ENCODE assay signal across 9 cellular contexts in the genomic region with DNA sequence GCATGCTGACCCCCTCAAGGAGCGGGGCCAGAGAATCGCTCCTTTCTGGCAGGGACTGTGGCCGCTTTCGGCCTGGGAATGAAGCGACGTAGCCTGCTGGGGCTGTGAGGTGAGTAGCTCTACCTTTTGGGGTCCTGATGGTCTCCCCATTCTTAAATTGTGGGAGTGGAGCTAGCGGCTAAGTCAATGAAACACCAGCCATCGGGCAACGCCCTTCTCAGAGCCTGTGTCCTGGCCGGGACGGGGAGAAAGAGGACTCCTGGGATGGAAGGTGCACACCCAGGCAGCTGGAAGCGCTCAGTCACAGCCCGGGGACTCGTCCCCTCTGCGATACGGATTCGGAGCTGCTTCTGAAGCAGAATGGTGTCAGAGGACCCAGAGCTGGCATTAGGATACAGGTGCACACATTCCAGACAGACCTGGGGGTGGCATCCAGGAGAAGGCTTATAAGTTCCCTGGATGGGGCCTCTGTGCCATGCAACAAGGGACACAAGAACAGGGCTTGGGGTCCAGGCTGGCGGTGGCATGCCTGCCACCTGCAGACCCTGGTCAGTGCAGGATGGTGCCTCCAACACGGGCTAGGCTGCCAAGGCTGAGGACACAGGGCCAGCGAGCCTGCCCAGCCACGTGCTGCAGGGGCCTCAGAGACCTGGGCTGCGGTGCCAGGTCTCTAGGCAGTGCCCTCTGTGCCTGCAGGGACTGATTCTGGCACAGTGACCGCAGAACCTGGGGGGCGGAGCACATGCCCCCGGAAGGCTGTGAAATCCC. TPM values are rescaled to one million over a fixed set of nuclear protein-coding genes. Genes with fewer than 3 reads are reported as not detected.
DNase-seq lines count a peak whose midpoint lies in the region; ATAC-seq and TF ChIP-seq lines count a peak whose summit lies in the region.
"Had no signal": no experiment of that assay in that cellular context is flagged by ENCODE, and none has a peak within 500 bp of the region (broad histone marks: within the 10 kb centered on the region; RNA-seq: fewer than 3 reads in every experiment).

No MANE protein-coding gene starts in this region.

- H3K36me3 ChIP-seq in mammary epithelial cell (ENCODE audit: insufficient read depth, low read length): no peaks in the 10 kb centered on the region
- no peaks in the 10 kb centered on the region for H3K36me3 ChIP-seq in muscle layer of colon (ENCODE audit: insufficient read depth, low read length)
- H3K36me3 ChIP-seq: adrenal gland had no signal

- H3K27me3 ChIP-seq in AG04450 (ENCODE audit: control insufficient read depth, insufficient read depth, low read length) (peaks cover 11% of the 10 kb centered on the region), mammary epithelial cell (ENCODE audit: insufficient read depth, low read length) (no peaks in the 10 kb centered on the region), muscle layer of colon (ENCODE audit: control insufficient read depth in 1 of 2, insufficient read depth in 2 of 2, low read length in 2 of 2) (peaks cover 0 to 4% of the 10 kb centered on the region in 2 donors)
- H3K27me3 ChIP-seq: adrenal gland had no signal

- CTCF ChIA-PET in AG04450 (lab: Charles Lee) (interaction anchor here (0.5 to 2.0 kb wide), 3 partner anchors 51 to 187 kb away, joined by 3 to 9 read pairs (median 3); no protein-coding TSS in a partner anchor), mammary epithelial cell (lab: Charles Lee; ENCODE audit: low non-redundant PET) (interaction anchor here (0.6 kb wide), 1 partner anchor 43 kb away, joined by 3 read pairs; no protein-coding TSS in a partner anchor)

- H2AFZ ChIP-seq in mammary epithelial cell (ENCODE audit: low read depth, low read length): peak overlapping the region; percentile 72

- DNase-seq in AG04450 (ENCODE audit: low read depth, low spot score) (no peak), HFF-Myc (ENCODE audit: extremely low read depth, low read depth) (no peak), mammary epithelial cell (peak; percentile 14), NCI-H774 (lab: John Stamatoyannopoulos, UW) (no peak), SKM-1 treated with dmso at 0.1 percent for 144 hours (lab: John Stamatoyannopoulos, UW; ENCODE audit: unreplicated experiment) (no peak), SIG-M5 treated with dmso at 0.1 percent for 504 hours (lab: John Stamatoyannopoulos, UW; ENCODE audit: unreplicated experiment) (no peak)

- H3K9me3 ChIP-seq in AG04450 (ENCODE audit: control insufficient read depth, insufficient read depth, low read length): no peaks in the 10 kb centered on the region; the same call in 1 of the 2 replicates
- H3K9me3 ChIP-seq in mammary epithelial cell (replicated peaks; ENCODE audit: insufficient read depth, low read length): no peaks in the 10 kb centered on the region
- no peaks in the 10 kb centered on the region for H3K9me3 ChIP-seq in muscle layer of colon (ENCODE audit: low read length)
- H3K9me3 ChIP-seq: adrenal gland had no signal

- peak overlapping the region; percentile 90 for H3K4me2 ChIP-seq in mammary epithelial cell (ENCODE audit: insufficient read depth, low read depth, low read length)

- H3K9ac ChIP-seq in mammary epithelial cell (ENCODE audit: insufficient read depth, low read length) (peak overlapping the region; percentile 55), muscle layer of colon (ENCODE audit: low read length) (no peak overlapping the region)

- H3K4me3 ChIP-seq in AG04450 (ENCODE audit: low read depth, low read length) (peak overlapping the region; percentile 62), HFF-Myc (replicated peaks; ENCODE audit: low read depth, low read length) (peak overlapping the region; percentile 53), mammary epithelial cell (replicated peaks in 1 of 3; ENCODE audit: insufficient read depth in 1 of 3, low read depth in 2 of 3, low read length in 3 of 3) (peak overlapping the region; percentile 26 to 86 (median 54)), muscle layer of colon (ENCODE audit: low read depth in 1 of 2, low read length in 2 of 2) (peak overlapping the region; percentile 55 to 77)

- intact Hi-C loops in mammary epithelial cell (cut with micrococcal nuclease): loop anchor here (5.0 kb wide), 1 partner anchor 51 kb away; no protein-coding TSS in a partner anchor

- TF ChIP-seq CTCF in AG04450 (IDR thresholded peaks at IDR 0.05; ENCODE audit: low read depth, low read length) (no peak), HFF-Myc (IDR thresholded peaks at IDR 0.05; ENCODE audit: low read depth, low read length, missing control alignments) (no peak), mammary epithelial cell (conservative IDR thresholded peaks at IDR 0.05 in 1 of 2, IDR thresholded peaks at IDR 0.05 in 1 of 2; ENCODE audit: extremely low read depth in 1 of 2, insufficient read depth in 1 of 2, low read depth in 1 of 2, low read length in 2 of 2) (no peak)

- 30% methylated on average over 20 of the region's 25 CpGs for WGBS in mammary epithelial cell (ENCODE audit: low coverage, missing lambda C conversion rate)

- in situ Hi-C loops in mammary epithelial cell (cut with MboI; ENCODE audit: low sequenced_read_pairs in 2 of 2): loop anchor here (5.0 to 25.0 kb wide), 3 partner anchors 184 to 461 kb away; no protein-coding TSS in a partner anchor

- H3K4me1 ChIP-seq in mammary epithelial cell (ENCODE audit: insufficient read depth, low read length): peaks cover 30% of the 10 kb centered on the region
- H3K4me1 ChIP-seq in muscle layer of colon (ENCODE audit: insufficient read depth, low read length): peaks cover 39% of the 10 kb centered on the region

- H3K27ac ChIP-seq in AG04450 (ENCODE audit: low read depth, low read length) (no peak overlapping the region), mammary epithelial cell (ENCODE audit: insufficient read depth, low read depth, low read length) (peak overlapping the region; percentile 7), muscle layer of colon (ENCODE audit: low read depth, low read length) (peak overlapping the region; percentile 27)

- ATAC-seq in HG02588 (IDR thresholded peaks at IDR 0.05; ENCODE audit: unreplicated experiment): no peak

- POLR2A ChIA-PET in AG04450 (lab: Yijun Ruan, JAX): no interaction called here

- H3K79me2 ChIP-seq in mammary epithelial cell (ENCODE audit: insufficient read depth, low read length): peaks cover 48% of the 10 kb centered on the region

- dilution Hi-C loops in mammary epithelial cell (cut with HindIII; ENCODE audit: low sequenced_read_pairs): loop anchor here (25.0 kb wide), 1 partner anchor 186 kb away; no protein-coding TSS in a partner anchor

- H4K20me1 ChIP-seq in mammary epithelial cell (ENCODE audit: insufficient read depth, low read length): no peaks in the 10 kb centered on the region

- no TSS peak for BruUV-seq in mammary epithelial cell (replicated peaks; lab: Mats Ljungman, UMichigan)

RNA-seq across cellular contexts. Expression of gene WNT9A, which starts 0.9 kb away (rescaled TPM):
- polyA plus RNA-seq in AG04450 (2011; rRNA removed) (0.74 and 0.91 TPM in 2 replicates), mammary epithelial cell (15.4 TPM)
- 0.64 and 1.0 TPM in 2 replicates for polyA minus RNA-seq in AG04450 (2011; rRNA and poly(A)+ RNA removed)
- 1 to 10 TPM; 7.1 to 7.2 TPM for total RNA-seq in mammary epithelial cell
- 19.7 TPM for polyA minus RNA-seq in mammary epithelial cell

RNA-seq across cellular contexts. Expression of gene WNT3A, which starts 58.1 kb away (rescaled TPM):
- polyA plus RNA-seq in AG04450 (2011; rRNA removed) (not detected in 2 replicates), mammary epithelial cell (0.02 TPM)
- polyA minus RNA-seq in AG04450 (2011; rRNA and poly(A)+ RNA removed): not detected in 2 replicates
- total RNA-seq in mammary epithelial cell: not detected
- not detected for polyA minus RNA-seq in mammary epithelial cell
- total RNA-seq: adrenal gland had no signal
- polyA plus RNA-seq: adrenal gland had no signal
